ENCODE assay signal across 8 cellular contexts in genomic region chr9:91775011-91775707, GRCh38.
A peak's percentile ranks its signal among the peaks of the same experiment; 100 is the strongest.
DNase-seq lines count a peak whose midpoint lies in the region; ATAC-seq and TF ChIP-seq lines count a peak whose summit lies in the region.

No MANE protein-coding gene starts in this region.

- DNase-seq in GDM1 (lab: John Stamatoyannopoulos, UW) (peak; percentile 9), HT1080 (ENCODE audit: low read depth) (peak; percentile 51), RPMI8226 (peak; percentile 63), germinal center (ENCODE audit: low spot score) (peak; percentile 74), progenitor cell of endocrine pancreas (ENCODE audit: low spot score, unreplicated experiment) (peak; percentile 78), OCI-M2 (lab: John Stamatoyannopoulos, UW; ENCODE audit: unreplicated experiment) (no peak)
- peak; percentile 45 for DNase-seq in activated effector memory CD4-positive, alpha-beta T cell treated with Interleukin-2 at 50 U/mL for 16 hours

- peaks cover 6% of the 10 kb centered on the region for H3K4me1 Mint-ChIP-seq in progenitor cell of endocrine pancreas (ENCODE audit: low read depth)

- ATAC-seq in GM19397 (IDR thresholded peaks at IDR 0.05; ENCODE audit: unreplicated experiment): no peak

- H3K27ac Mint-ChIP-seq in progenitor cell of endocrine pancreas: no peak overlapping the region

- no peaks in the 10 kb centered on the region for H3K9me3 Mint-ChIP-seq in progenitor cell of endocrine pancreas (ENCODE audit: low read depth)

- no peaks in the 10 kb centered on the region for H3K36me3 Mint-ChIP-seq in progenitor cell of endocrine pancreas (ENCODE audit: insufficient read depth)

- no peak overlapping the region for H3K4me3 Mint-ChIP-seq in progenitor cell of endocrine pancreas (ENCODE audit: low read depth)

- no peaks in the 10 kb centered on the region for H3K27me3 Mint-ChIP-seq in progenitor cell of endocrine pancreas

- peak; percentile 95 for TF ChIP-seq CTCF in progenitor cell of endocrine pancreas (IDR thresholded peaks at IDR 0.05; ENCODE audit: unreplicated experiment)
